Comparison of ENCODE assay signal across 20 cellular contexts in genomic region chr5:2642684-2643325, GRCh38.
"Had no signal": no experiment of that assay in that cellular context is flagged by ENCODE, and none has a peak within 500 bp of the region (broad histone marks: within the 10 kb centered on the region; RNA-seq: fewer than 3 reads in every experiment).

No MANE protein-coding gene starts in this region.

- H3K4me2 ChIP-seq: KMS-11 had no signal

- H3K27ac ChIP-seq: breast epithelium, KMS-11 had no signal

- H3K9ac ChIP-seq: KMS-11 had no signal

- H3K4me1 ChIP-seq: breast epithelium had no signal

- ATAC-seq: activated CD4-positive, CD25-positive, alpha-beta regulatory T cell treated with anti-CD3 and anti-CD28 coated beads, Interleukin-2, amount 50 U/mL, for 24 hours; activated CD8-positive, alpha-beta memory T cell treated with anti-CD3 and anti-CD28 coated beads, Interleukin-2, amount 10 ng/mL, durations not matched to agents 7 days and 5 days had no signal

- H3K36me3 ChIP-seq: breast epithelium had no signal

- H3K4me3 ChIP-seq: breast epithelium had no signal

- DNase-seq: activated CD4-positive, alpha-beta T cell treated with anti-CD3 and anti-CD28 coated beads for 48 hours; activated CD4-positive, alpha-beta T cell treated with anti-CD3 and anti-CD28 coated beads, Interleukin-2, amount 50 U/mL, for 4 hours; activated CD8-positive, alpha-beta memory T cell treated with anti-CD3 and anti-CD28 coated beads, Interleukin-2, amount 10 ng/mL, durations not matched to agents 7 days and 5 days; activated effector memory CD4-positive, alpha-beta T cell treated with Interleukin-2 at 50 U/mL for 16 hours; activated naive CD4-positive, alpha-beta T cell treated with Interleukin-2 at 50 U/mL for 16 hours; activated T-cell treated with anti-CD3 and anti-CD28 coated beads, Interleukin-2, amount 50 U/mL, for 24 hours; amygdala; caudate nucleus; NCI-H1092; NCI-H1436; NCI-H1694 treated with DMSO at 0.1 percent for 48 hours; NCI-H2029 treated with DMSO at 0.1 percent for 48 hours; NCI-H345; NCI-H510A treated with DMSO at 0.1 percent for 48 hours; NCI-H82; OCI-M1; SHP77 treated with DMSO at 0.1 percent for 48 hours had no signal

- H3K27me3 ChIP-seq: breast epithelium had no signal
